8 cellular contexts compared by ENCODE assay signal in the genomic region with DNA sequence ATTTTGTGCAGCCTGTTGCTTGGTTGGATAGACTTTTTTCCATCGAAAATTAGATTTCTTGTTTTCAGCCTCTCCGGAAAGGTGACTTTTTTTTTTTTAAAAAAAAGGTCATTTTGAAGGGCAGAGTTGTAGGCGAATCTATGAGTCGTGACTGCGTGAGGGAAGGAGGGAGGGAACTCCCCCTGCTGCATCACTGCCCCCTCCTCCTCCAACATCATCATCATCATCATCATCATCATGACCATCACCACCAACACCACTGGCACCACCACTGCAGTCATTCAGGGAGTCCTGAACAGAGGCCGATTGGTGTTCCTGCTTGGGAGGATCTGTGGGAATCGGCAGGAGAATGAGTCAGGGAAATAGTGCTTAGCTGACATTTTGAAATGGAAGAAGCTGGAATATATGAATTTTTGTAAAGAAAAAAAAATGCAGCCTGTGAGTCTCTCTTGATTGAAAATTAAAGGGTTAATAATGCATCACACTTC. TPM values are rescaled to one million over a fixed set of nuclear protein-coding genes. Genes with fewer than 3 reads are reported as not detected.
A peak's percentile ranks its signal among the peaks of the same experiment; 100 is the strongest.
DNase-seq lines count a peak whose midpoint lies in the region; ATAC-seq and TF ChIP-seq lines count a peak whose summit lies in the region.

No MANE protein-coding gene starts in this region.

- DNase-seq in T-helper 1 cell (no peak), activated B cell treated with CpG ODN at 0.5 μM for 24 hours (no peak), fibroblast of the aortic adventitia (ENCODE audit: low read depth) (peak; percentile 33), progenitor cell of endocrine pancreas (ENCODE audit: low spot score, unreplicated experiment) (no peak), midbrain (lab: John Stamatoyannopoulos, UW) (no peak), T-helper 9 cell (no peak)

- peak overlapping the region; percentile 86 for H3K4me3 ChIP-seq in fibroblast of the aortic adventitia (ENCODE audit: low read depth, low read length)

- H3K4me3 Mint-ChIP-seq in T-helper 1 cell treated with Interleukin-12 subunit alpha and Interleukin-12 subunit beta and Interleukin-4 antibody, amounts not matched to agents 30 μg/mL and 1 μg/mL, for 36 hours, result peak overlapping the region; percentile 92
- H3K4me3 Mint-ChIP-seq in activated B cell treated with CpG ODN at 0.5 μM for 24 hours (peak overlapping the region; percentile 74), progenitor cell of endocrine pancreas (ENCODE audit: low read depth) (peak overlapping the region; percentile 79)

- H3K4me1 Mint-ChIP-seq in T-helper 1 cell treated with Interleukin-12 subunit alpha and Interleukin-12 subunit beta and Interleukin-4 antibody, amounts not matched to agents 30 μg/mL and 1 μg/mL, for 36 hours (ENCODE audit: low read depth), result peaks cover 41% of the 10 kb centered on the region
- H3K4me1 Mint-ChIP-seq in activated B cell treated with CpG ODN at 0.5 μM for 24 hours, result peaks cover 18% of the 10 kb centered on the region
- peaks cover 44% of the 10 kb centered on the region for H3K4me1 Mint-ChIP-seq in progenitor cell of endocrine pancreas (ENCODE audit: low read depth)

- no peaks in the 10 kb centered on the region for H3K9me3 Mint-ChIP-seq in T-helper 1 cell treated with Interleukin-12 subunit alpha and Interleukin-12 subunit beta and Interleukin-4 antibody, amounts not matched to agents 30 μg/mL and 1 μg/mL, for 36 hours
- no peaks in the 10 kb centered on the region for H3K9me3 Mint-ChIP-seq in activated B cell treated with CpG ODN at 0.5 μM for 24 hours
- H3K9me3 Mint-ChIP-seq in progenitor cell of endocrine pancreas (ENCODE audit: low read depth), result no peaks in the 10 kb centered on the region

- TF ChIP-seq CTCF in activated B cell treated with CpG ODN at 0.5 μM for 24 hours (IDR thresholded peaks at IDR 0.05), result no peak
- TF ChIP-seq CTCF in fibroblast of the aortic adventitia (IDR thresholded peaks at IDR 0.05; ENCODE audit: insufficient read depth, low read length), result no peak
- no peak for TF ChIP-seq CTCF in progenitor cell of endocrine pancreas (IDR thresholded peaks at IDR 0.05; ENCODE audit: unreplicated experiment)

- POLR2A ChIA-PET in activated B cell treated with CpG ODN at 0.5 μM for 24 hours (lab: Charles Lee), result interaction anchor here (0.7 kb wide), 3 partner anchors 35 to 590 kb away, joined by 3 read pairs; no protein-coding TSS in a partner anchor

- H3K27me3 Mint-ChIP-seq in T-helper 1 cell treated with Interleukin-12 subunit alpha and Interleukin-12 subunit beta and Interleukin-4 antibody, amounts not matched to agents 30 μg/mL and 1 μg/mL, for 36 hours (ENCODE audit: low read depth), result peaks cover 12% of the 10 kb centered on the region
- H3K27me3 Mint-ChIP-seq in activated B cell treated with CpG ODN at 0.5 μM for 24 hours (peaks cover 34% of the 10 kb centered on the region), progenitor cell of endocrine pancreas (no peaks in the 10 kb centered on the region)

- ATAC-seq in activated B cell treated with CpG ODN at 0.5 μM for 24 hours (ENCODE audit: low read depth) (no peak), GM21423 (IDR thresholded peaks at IDR 0.05; ENCODE audit: unreplicated experiment) (no peak)

- intact Hi-C loops in activated B cell treated with CpG ODN at 0.5 μM for 24 hours (cut with micrococcal nuclease), result loop anchor here (5.0 to 10.0 kb wide), 3 partner anchors 763 to 1173 kb away; partner anchors contain the start of genes DCAF6, KIFAP3 and MPC2

- H3K36me3 Mint-ChIP-seq in T-helper 1 cell treated with Interleukin-12 subunit alpha and Interleukin-12 subunit beta and Interleukin-4 antibody, amounts not matched to agents 30 μg/mL and 1 μg/mL, for 36 hours (ENCODE audit: low read depth), result peaks cover 14% of the 10 kb centered on the region
- H3K36me3 Mint-ChIP-seq in activated B cell treated with CpG ODN at 0.5 μM for 24 hours (ENCODE audit: low read depth) (no peaks in the 10 kb centered on the region), progenitor cell of endocrine pancreas (ENCODE audit: insufficient read depth) (peaks cover 14% of the 10 kb centered on the region)

- CTCF ChIA-PET in activated B cell treated with CpG ODN at 0.5 μM for 24 hours (lab: Charles Lee), result no interaction called here

- H3K27ac Mint-ChIP-seq in T-helper 1 cell treated with Interleukin-12 subunit alpha and Interleukin-12 subunit beta and Interleukin-4 antibody, amounts not matched to agents 30 μg/mL and 1 μg/mL, for 36 hours, result peak overlapping the region; percentile 74
- H3K27ac Mint-ChIP-seq in activated B cell treated with CpG ODN at 0.5 μM for 24 hours (no peak overlapping the region), progenitor cell of endocrine pancreas (peak overlapping the region; percentile 97)

RNA-seq across cellular contexts. Expression of gene ATP1B1, which starts 1.2 kb away (rescaled TPM):
- total RNA-seq in activated B cell treated with CpG ODN at 0.5 μM for 24 hours, result 1.6 and 1.8 TPM in 2 replicates
- 13.7 and 39.7 TPM in 2 replicates for total RNA-seq in fibroblast of the aortic adventitia (ENCODE audit: low replicate concordance)
- total RNA-seq in progenitor cell of endocrine pancreas, result 108 and 120 TPM in 2 replicates
